15 cellular contexts compared by ENCODE assay signal in genomic region chr3:72728329-72728889, GRCh38.
"Had no signal": no experiment of that assay in that cellular context is flagged by ENCODE, and none has a peak within 500 bp of the region (broad histone marks: within the 10 kb centered on the region; RNA-seq: fewer than 3 reads in every experiment).

No MANE protein-coding gene starts in this region.

- DNase-seq: dermis blood vessel endothelial cell; foreskin melanocyte; head of caudate nucleus; left colon; naive thymus-derived CD4-positive, alpha-beta T cell; nephron progenitor cell; ovary; right cardiac atrium; stimulated activated CD4-positive, alpha-beta T cell treated with anti-CD3 and anti-CD28 coated beads, Interleukin-4, amount 100 ng/mL, for 1 hour; tibial artery; upper lobe of right lung had no signal

- H3K9me3 ChIP-seq: ovary, vagina had no signal

- H3K27me3 ChIP-seq: hepatocyte, ovary, upper lobe of right lung, vagina had no signal

- H3K4me1 ChIP-seq: upper lobe of right lung, vagina had no signal

- ATAC-seq: naive thymus-derived CD4-positive, alpha-beta T cell; stimulated activated memory B cell treated with anti-CD40 and anti-IgM and Interleukin-4, amounts not matched to agents 10 μg/mL and 1 μg/mL and 100 μg/mL, for 72 hours; upper lobe of right lung had no signal

- H3K79me2 ChIP-seq: hepatocyte had no signal

- FAIRE-seq: colon had no signal

- H3K36me3 ChIP-seq: ovary, tibial artery, upper lobe of right lung, vagina had no signal

- H2AFZ ChIP-seq: hepatocyte had no signal

- H3K27ac ChIP-seq: hepatocyte, ovary, tibial artery, upper lobe of right lung, vagina had no signal

- H3K4me3 ChIP-seq: hepatocyte, ovary, tibial artery, upper lobe of right lung, vagina had no signal

- H3K4me2 ChIP-seq: hepatocyte had no signal
